15 cellular contexts compared by ENCODE assay signal in genomic region chr12:106317406-106318082, GRCh38.
"Had no signal": no experiment of that assay in that cellular context is flagged by ENCODE, and none has a peak within 500 bp of the region (broad histone marks: within the 10 kb centered on the region; RNA-seq: fewer than 3 reads in every experiment).

No MANE protein-coding gene starts in this region.

- DNase-seq: activated CD4-positive, alpha-beta T cell treated with anti-CD3 and anti-CD28 coated beads, Interleukin-2, amount 10 ng/mL, durations not matched to agents 7 days and 5 days; activated CD4-positive, CD25-positive, alpha-beta regulatory T cell; activated naive CD4-positive, alpha-beta T cell treated with anti-CD3 and anti-CD28 coated beads for 36 hours; activated T-cell treated with anti-CD3 and anti-CD28 coated beads for 4 hours; cortex of kidney; effector CD8-positive, alpha-beta T cell; left lung; mesendoderm; nephron progenitor cell; retina; thyroid gland; uterus had no signal

- H3K9me3 ChIP-seq: left lung, thyroid gland, uterus had no signal

- ATAC-seq: activated T-helper 17 cell treated with anti-CD3 and anti-CD28 coated beads, Interleukin-2, amount 50 U/mL, for 72 hours; left lung; stimulated activated effector memory CD8-positive, alpha-beta T cell treated with anti-CD3 and anti-CD28 coated beads, Interleukin-12 subunit alpha, Interleukin-12 subunit beta, amount 100 ng/mL, for 72 hours had no signal

- H3K36me3 ChIP-seq: uterus had no signal

- H3K4me1 ChIP-seq: left lung, thyroid gland, uterus had no signal

- H3K4me3 ChIP-seq: left lung, smooth muscle cell, thyroid gland, uterus had no signal

- H3K27ac ChIP-seq: left lung, thyroid gland, uterus had no signal

- H3K27me3 ChIP-seq: left lung, thyroid gland, uterus had no signal
